Comparison of ENCODE assay signal across 20 cellular contexts in the genomic region with DNA sequence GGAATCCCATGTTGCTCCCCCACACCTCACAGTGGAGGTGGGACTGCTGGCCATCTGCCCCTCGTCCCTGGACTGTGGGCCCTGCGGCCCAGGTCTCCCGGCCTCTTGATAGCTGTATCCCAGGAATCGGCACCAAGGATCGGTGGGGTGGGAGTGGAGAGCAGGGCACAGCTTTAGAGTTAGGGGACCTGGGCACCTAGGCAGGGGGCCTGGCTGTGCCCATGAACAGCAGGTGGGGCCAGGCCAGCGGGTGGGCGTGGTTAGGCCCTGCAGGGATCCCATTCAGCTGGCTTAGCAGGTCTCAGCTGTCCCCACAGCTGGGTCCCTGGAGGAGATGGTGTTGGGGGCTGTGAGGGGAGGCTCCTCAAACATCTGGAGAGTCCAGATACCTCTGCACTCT. TPM values are rescaled to one million over a fixed set of nuclear protein-coding genes. Genes with fewer than 3 reads are reported as not detected.
DNase-seq lines count a peak whose midpoint lies in the region; ATAC-seq and TF ChIP-seq lines count a peak whose summit lies in the region.
"Had no signal": no experiment of that assay in that cellular context is flagged by ENCODE, and none has a peak within 500 bp of the region (broad histone marks: within the 10 kb centered on the region; RNA-seq: fewer than 3 reads in every experiment).

No MANE protein-coding gene starts in this region.

- H2AK5ac ChIP-seq in neuronal stem cell (ENCODE audit: low read depth, low read length) = peak overlapping the region; percentile 43

- H2BK120ac ChIP-seq in neuronal stem cell (ENCODE audit: low read depth, low read length) = no peak overlapping the region

- POLR2A ChIA-PET in WTC11 (lab: Charles Lee) = no interaction called here

- H3K4ac ChIP-seq in neuronal stem cell (ENCODE audit: low read length) = no peak overlapping the region

- peaks cover 97 to 100% (median 98%) of the 10 kb centered on the region in 11 experiments for H4K20me1 ChIP-seq in BLaER1 treated with 17β-estradiol and CSF1 and Interleukin-3, amounts not matched to agents 10 nM and 100 nM
- H4K20me1 ChIP-seq in osteoblast (ENCODE audit: insufficient read depth, low read length) = peaks cover 84% of the 10 kb centered on the region

- H3K4me3 ChIP-seq in BLaER1 treated with 17β-estradiol and CSF1 and Interleukin-3, amounts not matched to agents 10 nM and 100 nM = no peak overlapping the region
- H3K4me3 ChIP-seq in neuronal stem cell (ENCODE audit: low read length in 2 of 2) (no peak overlapping the region), suprapubic skin (no peak overlapping the region), osteoblast (ENCODE audit: insufficient read depth, low read length) (no peak overlapping the region)

- no peak overlapping the region for H2BK5ac ChIP-seq in neuronal stem cell (ENCODE audit: low read length)

- ATAC-seq in WTC11 = no peak
- ATAC-seq: PC-3 had no signal

- no peak overlapping the region for H3K23ac ChIP-seq in neuronal stem cell (ENCODE audit: low read depth, low read length, poor library complexity)

- H3K27ac ChIP-seq in BLaER1 treated with 17β-estradiol and CSF1 and Interleukin-3, amounts not matched to agents 10 nM and 100 nM = peak overlapping the region in 2 of 11 experiments; percentile 6 to 14; a peak in 1 of 22 replicates
- no peak overlapping the region for H3K27ac ChIP-seq in neuronal stem cell (replicated peaks; ENCODE audit: low read length)
- no peak overlapping the region for H3K27ac ChIP-seq in suprapubic skin
- no peak overlapping the region for H3K27ac ChIP-seq in osteoblast (ENCODE audit: low read depth, low read length)
- H3K27ac ChIP-seq: HL-60 had no signal

- H3K4me1 ChIP-seq in BLaER1 treated with 17β-estradiol and CSF1 and Interleukin-3, amounts not matched to agents 10 nM and 100 nM = peaks cover 38 to 99% (median 94%) of the 10 kb centered on the region in 10 experiments
- peaks cover 64 to 65% of the 10 kb centered on the region in 2 donors for H3K4me1 ChIP-seq in neuronal stem cell (ENCODE audit: control insufficient read depth in 2 of 2, insufficient read depth in 1 of 2, low read depth in 1 of 2, low read length in 2 of 2)
- H3K4me1 ChIP-seq in suprapubic skin = peaks cover 48% of the 10 kb centered on the region
- peaks cover 7% of the 10 kb centered on the region for H3K4me1 ChIP-seq in osteoblast (ENCODE audit: insufficient read depth, low read length)

- H2BK12ac ChIP-seq in neuronal stem cell (ENCODE audit: low read length) = no peak overlapping the region

- no peak overlapping the region for H2BK15ac ChIP-seq in neuronal stem cell (ENCODE audit: low read length)

- peaks cover 40% of the 10 kb centered on the region for H3K27me3 Mint-ChIP-seq in WTC11 (ENCODE audit: low read depth)

- no peaks in the 10 kb centered on the region for H3K9me3 ChIP-seq in BLaER1 treated with 17β-estradiol and CSF1 and Interleukin-3, amounts not matched to agents 10 nM and 100 nM (replicated peaks in 1 of 11)
- H3K9me3 ChIP-seq in neuronal stem cell (replicated peaks in 1 of 2; ENCODE audit: control insufficient read depth in 2 of 2, insufficient read depth in 1 of 2, low read depth in 1 of 2, low read length in 2 of 2) = no peaks in the 10 kb centered on the region
- no peaks in the 10 kb centered on the region for H3K9me3 ChIP-seq in suprapubic skin
- H3K9me3 ChIP-seq in osteoblast (ENCODE audit: low read depth, low read length) = no peaks in the 10 kb centered on the region
- H3K9me3 ChIP-seq: BE2C had no signal

- no peaks in the 10 kb centered on the region for H3K36me3 Mint-ChIP-seq in WTC11
- H3K36me3 Mint-ChIP-seq: CD8-positive, alpha-beta memory T cell had no signal

- H3K79me2 ChIP-seq in osteoblast (ENCODE audit: insufficient read depth, low read length) = peaks cover 47% of the 10 kb centered on the region

- H3K14ac ChIP-seq in neuronal stem cell (ENCODE audit: low read length) = no peak overlapping the region

- peaks cover 0 to 6% (median 0%) of the 10 kb centered on the region in 11 experiments; a peak in 1 of 22 replicates for H3K36me3 ChIP-seq in BLaER1 treated with 17β-estradiol and CSF1 and Interleukin-3, amounts not matched to agents 10 nM and 100 nM
- H3K36me3 ChIP-seq in neuronal stem cell (replicated peaks in 1 of 2; ENCODE audit: control insufficient read depth in 2 of 2, insufficient read depth in 2 of 2, low read length in 2 of 2) (no peaks in the 10 kb centered on the region), suprapubic skin (no peaks in the 10 kb centered on the region), osteoblast (ENCODE audit: insufficient read depth, low read length) (no peaks in the 10 kb centered on the region)
- H3K36me3 ChIP-seq: BE2C had no signal

- peaks cover 29% of the 10 kb centered on the region for H3K79me1 ChIP-seq in neuronal stem cell (ENCODE audit: low read depth, low read length)

- no peak overlapping the region for H3K27ac Mint-ChIP-seq in WTC11
- H3K27ac Mint-ChIP-seq: HFFc6 had no signal

- TF ChIP-seq RAD21 in Ishikawa (IDR thresholded peaks at IDR 0.05; ENCODE audit: low read depth) = no peak

- peaks cover 0 to 18% (median 0%) of the 10 kb centered on the region in 11 experiments; a peak in 7 of 22 replicates for H3K27me3 ChIP-seq in BLaER1 treated with 17β-estradiol and CSF1 and Interleukin-3, amounts not matched to agents 10 nM and 100 nM
- no peaks in the 10 kb centered on the region for H3K27me3 ChIP-seq in neuronal stem cell (ENCODE audit: control insufficient read depth in 3 of 3, insufficient read depth in 3 of 3, low read depth in 1 of 3, low read length in 3 of 3)
- H3K27me3 ChIP-seq in suprapubic skin = no peaks in the 10 kb centered on the region
- no peaks in the 10 kb centered on the region for H3K27me3 ChIP-seq in osteoblast (ENCODE audit: insufficient read depth, low read length)
- H3K27me3 ChIP-seq: BE2C had no signal

- H3K4me3 Mint-ChIP-seq in WTC11 = no peak overlapping the region
- H3K4me3 Mint-ChIP-seq: HFFc6 had no signal

- no CpG with 5 or more reads among the region's 7 CpGs for WGBS in neuronal stem cell (ENCODE audit: extremely low coverage in 2 of 2, insufficient read length in 2 of 2, insufficient replicate concordance in 1 of 2), 2 donors
- 76% methylated on average over 6 of the region's 7 CpGs for WGBS in suprapubic skin

- H2AFZ ChIP-seq in neuronal stem cell (ENCODE audit: low read length) (no peak overlapping the region), osteoblast (ENCODE audit: low read length) (no peak overlapping the region)

- H3K18ac ChIP-seq in neuronal stem cell (ENCODE audit: low read length) = peak overlapping the region; percentile 41

- H3K4me2 ChIP-seq in BLaER1 treated with 17β-estradiol and CSF1 and Interleukin-3, amounts not matched to agents 10 nM and 100 nM = peak overlapping the region in 8 of 11 experiments; percentile 28 to 100 (median 100); a peak in 13 of 22 replicates
- H3K4me2 ChIP-seq in neuronal stem cell (ENCODE audit: insufficient read depth, low read length, poor library complexity, severe bottlenecking) = no peak overlapping the region
- H3K4me2 ChIP-seq in osteoblast (ENCODE audit: insufficient read depth, low read length) = no peak overlapping the region

- TF ChIP-seq CTCF in WTC11 (IDR thresholded peaks at IDR 0.05) (no peak), suprapubic skin (IDR thresholded peaks at IDR 0.05) (no peak), osteoblast (IDR thresholded peaks at IDR 0.05; ENCODE audit: extremely low read depth, low read depth, low read length) (no peak)

- CTCF ChIA-PET in WTC11 (lab: Charles Lee) = interaction anchor here (0.6 to 1.6 kb wide), 4 partner anchors 14 to 291 kb away, joined by 3 to 4 read pairs (median 3); no protein-coding TSS in a partner anchor

- peak overlapping the region in 7 of 11 experiments; percentile 15 to 58 (median 30); a peak in 5 of 22 replicates for H3K9ac ChIP-seq in BLaER1 treated with 17β-estradiol and CSF1 and Interleukin-3, amounts not matched to agents 10 nM and 100 nM
- peak overlapping the region; percentile 50 for H3K9ac ChIP-seq in neuronal stem cell (ENCODE audit: low read depth, low read length, poor library complexity)

- TF ChIP-seq EP300 in Ishikawa (IDR thresholded peaks at IDR 0.05; ENCODE audit: borderline replicate concordance) (0 out of 2 replicates have a peak, but pooled peaks have one; percentile 33), suprapubic skin (IDR thresholded peaks at IDR 0.05) (no peak)

- DNase-seq in WTC11 (ENCODE audit: low spot score) (no peak), neuronal stem cell (ENCODE audit: low spot score) (no peak), T-helper 9 cell (no peak), suprapubic skin (ENCODE audit: low spot score in 2 of 2) (no peak), osteoblast (ENCODE audit: insufficient read length, low spot score, missing footprints) (no peak)
- DNase-seq: BE2C; CD8-positive, alpha-beta memory T cell; DMS79 treated with DMSO at 0.1 percent for 48 hours; HFFc6; MM.1S; NCI-H1092 treated with DMSO at 0.1 percent for 48 hours; NCI-H1694; NCI-H2081 treated with DMSO at 0.1 percent for 48 hours; NCI-H748 treated with DMSO at 0.1 percent for 48 hours; PC-3; RPMI8226; SIG-M5 had no signal

- TF ChIP-seq POLR2A in suprapubic skin (IDR thresholded peaks at IDR 0.05) = no peak

- H4K8ac ChIP-seq in neuronal stem cell (ENCODE audit: low read depth, low read length) = no peak overlapping the region

- no peaks in the 10 kb centered on the region for H3K9me3 Mint-ChIP-seq in WTC11
- H3K9me3 Mint-ChIP-seq: CD8-positive, alpha-beta memory T cell; HFFc6 had no signal

- H3K4me1 Mint-ChIP-seq in WTC11 = peaks cover 61% of the 10 kb centered on the region

- H4K91ac ChIP-seq in neuronal stem cell (ENCODE audit: low read depth, low read length, poor library complexity) = no peak overlapping the region

TF ChIP-seq in Ishikawa, 13 proteins besides CTCF, POLR2A, EP300 and RAD21:
- peak; percentile 59; the same call in 1 of the 2 replicates for TF ChIP-seq TCF12 (IDR thresholded peaks at IDR 0.05; ENCODE audit: low read depth)
- TF ChIP-seq YY1 (IDR thresholded peaks at IDR 0.05; ENCODE audit: low read depth) = no peak

TF ChIP-seq in WTC11, 78 proteins besides CTCF, POLR2A, EP300 and RAD21 (continues in another document):
- TF ChIP-seq FOXK1 (CRISPR knock-in tag; IDR thresholded peaks at IDR 0.05) (no peak), TP53 (CRISPR knock-in tag; IDR thresholded peaks at IDR 0.05) (no peak), JAZF1 (CRISPR knock-in tag; IDR thresholded peaks at IDR 0.05) (no peak)

RNA-seq across cellular contexts. Expression of a gene that starts 49.2 kb away (rescaled TPM):
- total RNA-seq in WTC11 (2021) (72.3 to 93.7 TPM (median 76.7 TPM) in 3 replicates), suprapubic skin (100 to 1,000 TPM in 2 of 4 donors, 10 to 100 TPM in 2; 78.1 to 124 (median 91.7) TPM), osteoblast (115 and 133 TPM in 2 replicates)
- 57.8 TPM for polyA plus RNA-seq in neuronal stem cell (2013, experiment 1 of 2)
- 61.7 TPM for polyA plus RNA-seq in neuronal stem cell (2013, experiment 2 of 2)

Comparison
In these comparisons a context has a peak if more than half of its experiments do, and no peak if none do; other contexts are left out.
1. H3K4me2 ChIP-seq: peak in BLaER1 treated with 17β-estradiol and CSF1 and Interleukin-3, amounts not matched to agents 10 nM and 100 nM (8 of 11); none in neuronal stem cell (single experiment) and osteoblast (single experiment).